22 cellular contexts compared by ENCODE assay signal in genomic region chr14:31763041-31763440, GRCh38.
DNase-seq lines count a peak whose midpoint lies in the region; ATAC-seq, FAIRE-seq and TF ChIP-seq lines count a peak whose summit lies in the region.
"Had no signal": no experiment of that assay in that cellular context is flagged by ENCODE, and none has a peak within 500 bp of the region (broad histone marks: within the 10 kb centered on the region; RNA-seq: fewer than 3 reads in every experiment).

No MANE protein-coding gene starts in this region.

- DNase-seq in HepG2 (ENCODE audit: low spot score) (no peak), right lobe of liver (no peak), foreskin melanocyte (peak; percentile 28), small intestine (peak; percentile 39), HTR-8/SVneo (ENCODE audit: insufficient read length, low spot score) (no peak), NCI-H2081 treated with DMSO at 0.1 percent for 48 hours (lab: John Stamatoyannopoulos, UW) (no peak)
- DNase-seq: CD4-positive, CD25-positive, alpha-beta regulatory T cell; CD8-positive, alpha-beta T cell; DMS 273 treated with DMSO at 0.1 percent for 48 hours; DMS79; EL; GDM1; H7; HCEC 1CT had no signal

- intact Hi-C loops in HepG2 (cut with micrococcal nuclease; ENCODE audit: unreplicated experiment): no loop called here
- intact Hi-C loops in right lobe of liver (cut with DNase I): no loop called here

- H4K20me1 ChIP-seq in HepG2 (ENCODE audit: insufficient read depth, low read length): no peaks in the 10 kb centered on the region
- H4K20me1 ChIP-seq: BLaER1 had no signal

- POLR2A ChIA-PET in HepG2 (lab: Yijun Ruan, JAX): interaction anchor here (0.9 kb wide), 1 partner anchor 15 kb away, joined by 3 read pairs; no protein-coding TSS in a partner anchor

- H3K27ac ChIP-seq in HepG2 (ENCODE audit: extremely low read length, insufficient read depth, low read length) (no peak overlapping the region), right lobe of liver (no peak overlapping the region), small intestine (ENCODE audit: low read depth in 1 of 2, low read length in 1 of 2) (no peak overlapping the region)
- H3K27ac ChIP-seq: 22Rv1, BLaER1, C4-2B had no signal

- H3K9me3 ChIP-seq in HepG2 (ENCODE audit: low read length): no peaks in the 10 kb centered on the region
- no peaks in the 10 kb centered on the region for H3K9me3 ChIP-seq in right lobe of liver
- H3K9me3 ChIP-seq in small intestine (ENCODE audit: control insufficient read depth, low read depth): no peaks in the 10 kb centered on the region
- H3K9me3 ChIP-seq: BLaER1 had no signal

- FAIRE-seq in HepG2 (lab: Jason Lieb, UNC): no peak
- no peak for FAIRE-seq in small intestine (lab: Jason Lieb, UNC)
- no peak for FAIRE-seq in HTR-8/SVneo (lab: Jason Lieb, UNC)
- FAIRE-seq: A204.1, D721Med, GM12878, H1 had no signal

- no TSS peak for BruUV-seq in HepG2 (replicated peaks; lab: Mats Ljungman, UMichigan)

- no peak overlapping the region for H3K4me2 ChIP-seq in HepG2 (ENCODE audit: low read depth, low read length)
- H3K4me2 ChIP-seq: BLaER1 had no signal

- H3K79me2 ChIP-seq in HepG2 (ENCODE audit: insufficient read depth, low read length): no peaks in the 10 kb centered on the region

- no peak for TF ChIP-seq EP300 in HepG2 (IDR thresholded peaks at IDR 0.05; ENCODE audit: low read depth in 2 of 2, low read length in 2 of 2)
- TF ChIP-seq EP300 in HepG2 (CRISPR knock-in tag; IDR thresholded peaks at IDR 0.05; ENCODE audit: borderline replicate concordance): no peak

- no peak overlapping the region for H2AFZ ChIP-seq in HepG2 (ENCODE audit: low read length)

- TF ChIP-seq POLR2A in HepG2 (IDR thresholded peaks at IDR 0.05; ENCODE audit: insufficient read depth in 1 of 2, low read depth in 2 of 2, low read length in 2 of 2) (no peak), right lobe of liver (IDR thresholded peaks at IDR 0.05) (no peak)

- H3K4me1 ChIP-seq in HepG2 (ENCODE audit: insufficient read depth, low read length): peaks cover 17% of the 10 kb centered on the region
- no peaks in the 10 kb centered on the region for H3K4me1 ChIP-seq in right lobe of liver
- peaks cover 0 to 2% of the 10 kb centered on the region in 2 donors for H3K4me1 ChIP-seq in small intestine (ENCODE audit: control insufficient read depth in 2 of 2, insufficient read depth in 1 of 2, low read depth in 1 of 2, low read length in 1 of 2)
- H3K4me1 ChIP-seq: BLaER1 had no signal

- no peak for ATAC-seq in HepG2
- ATAC-seq in right lobe of liver: no peak
- ATAC-seq in GM18520 (IDR thresholded peaks at IDR 0.05; ENCODE audit: unreplicated experiment): no peak
- ATAC-seq: CD8-positive, alpha-beta T cell; GM12878 had no signal

- H3K4me3 ChIP-seq in HepG2 (replicated peaks in 1 of 3; ENCODE audit: insufficient read depth in 1 of 3, low read depth in 2 of 3, low read length in 3 of 3): no peak overlapping the region
- no peak overlapping the region for H3K4me3 ChIP-seq in right lobe of liver
- no peak overlapping the region for H3K4me3 ChIP-seq in small intestine (ENCODE audit: low read depth in 1 of 2, low read length in 2 of 2)
- H3K4me3 ChIP-seq: BLaER1, GM12878 had no signal

- no peak for TF ChIP-seq RAD21 in HepG2 (CRISPR knock-in tag; IDR thresholded peaks at IDR 0.05)

- 91% methylated on average over 1 of the region's 1 CpG for WGBS in HepG2 (ENCODE audit: low lambda C conversion rate)
- 90% methylated on average over 1 of the region's 1 CpG for WGBS in right lobe of liver (ENCODE audit: insufficient coverage, low coverage, low lambda C conversion rate, missing lambda C conversion rate)
- 24 to 67% (median 55%) methylated on average over 1 of the region's 1 CpG for WGBS in small intestine, 3 donors

- CTCF ChIA-PET in HepG2 (lab: Yijun Ruan, JAX; ENCODE audit: low intra/inter-chr PET ratio, low total read pairs): no interaction called here

- in situ Hi-C loops in HepG2 (cut with HindIII; ENCODE audit: extremely low pct_ligation_motif_present, low pct_unique_long_range_greater_than_20kb): no loop called here

- H3K27me3 ChIP-seq in HepG2 (ENCODE audit: control insufficient read depth in 1 of 2, insufficient read depth in 2 of 2, low read length in 2 of 2) (no peaks in the 10 kb centered on the region), right lobe of liver (no peaks in the 10 kb centered on the region), small intestine (ENCODE audit: control insufficient read depth in 2 of 2, insufficient read depth in 2 of 2, low read length in 2 of 2) (no peaks in the 10 kb centered on the region)
- H3K27me3 ChIP-seq: BLaER1 had no signal

- H3K9ac ChIP-seq in HepG2 (ENCODE audit: insufficient read depth, low read depth, low read length): no peak overlapping the region
- H3K9ac ChIP-seq: BLaER1 had no signal

- TF ChIP-seq CTCF in HepG2 (CRISPR knock-in tag; IDR thresholded peaks at IDR 0.05) (no peak), right lobe of liver (IDR thresholded peaks at IDR 0.05) (no peak)

- H3K36me3 ChIP-seq in HepG2 (replicated peaks in 1 of 2; ENCODE audit: control insufficient read depth in 1 of 2, insufficient read depth in 2 of 2, low read length in 2 of 2) (no peaks in the 10 kb centered on the region), right lobe of liver (no peaks in the 10 kb centered on the region), small intestine (ENCODE audit: control insufficient read depth in 2 of 2, insufficient read depth in 2 of 2, low read length in 2 of 2) (no peaks in the 10 kb centered on the region)
- H3K36me3 ChIP-seq: BLaER1 had no signal

TF ChIP-seq in HepG2, 621 proteins besides CTCF, POLR2A, EP300 and RAD21:
- TF ChIP-seq ZNF503 (CRISPR knock-in tag; IDR thresholded peaks at IDR 0.05) (no peak), BCL6 (CRISPR knock-in tag; IDR thresholded peaks at IDR 0.05) (peak; percentile 63)
TF ChIP-seq in HepG2: peak in this region for 1.

Comparison
In these comparisons a context has a peak if more than half of its experiments do, and no peak if none do; other contexts are left out.
1. DNase-seq: peak in foreskin melanocyte (single experiment) and small intestine (single experiment); none in HepG2 (single experiment), right lobe of liver (0 of 3), HTR-8/SVneo (single experiment) and NCI-H2081 treated with DMSO at 0.1 percent for 48 hours (single experiment).